In the genomic region with DNA sequence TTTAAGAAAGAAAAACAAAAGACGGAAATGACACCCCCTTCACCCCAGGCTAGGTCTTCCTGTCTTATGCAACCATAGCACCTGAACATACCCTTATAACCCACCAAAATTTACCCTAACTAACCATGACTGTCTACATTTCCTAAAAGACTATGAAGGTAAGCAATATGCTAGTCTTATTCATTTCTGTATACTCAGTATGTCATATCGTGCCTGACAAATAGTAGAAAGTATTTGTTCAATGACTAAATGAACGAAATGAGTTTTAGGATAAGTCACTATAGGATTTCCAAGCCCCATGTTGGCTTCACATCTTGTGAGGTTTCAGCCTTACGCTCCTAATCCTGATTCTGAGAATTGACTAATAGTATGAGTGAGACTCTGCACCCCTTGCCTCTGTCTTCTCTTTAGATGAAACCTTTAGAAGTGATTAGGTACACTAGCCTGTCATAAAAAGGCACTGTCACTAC, we compare ENCODE assay signal across 14 cellular contexts. TPM values are rescaled to one million over a fixed set of nuclear protein-coding genes. Genes with fewer than 3 reads are reported as not detected.
DNase-seq lines count a peak whose midpoint lies in the region; ATAC-seq and TF ChIP-seq lines count a peak whose summit lies in the region.
"Had no signal": no experiment of that assay in that cellular context is flagged by ENCODE, and none has a peak within 500 bp of the region (broad histone marks: within the 10 kb centered on the region; RNA-seq: fewer than 3 reads in every experiment).

No MANE protein-coding gene starts in this region.

- no peaks in the 10 kb centered on the region for H3K27me3 Mint-ChIP-seq in CD8-positive, alpha-beta T cell (ENCODE audit: low read depth)

- no peak overlapping the region for H2BK15ac ChIP-seq in mesendoderm (replicated peaks; ENCODE audit: low read depth)

- H3K36me3 Mint-ChIP-seq in CD8-positive, alpha-beta T cell, result peaks cover 78% of the 10 kb centered on the region

- H3K36me3 ChIP-seq in CD8-positive, alpha-beta T cell (ENCODE audit: insufficient read depth, low read length), result peaks cover 32% of the 10 kb centered on the region
- H3K36me3 ChIP-seq in OCI-LY3 (replicated peaks; ENCODE audit: low read depth, low read length), result peaks cover 45% of the 10 kb centered on the region
- peaks cover 13% of the 10 kb centered on the region for H3K36me3 ChIP-seq in mesendoderm (ENCODE audit: control insufficient read depth, insufficient read depth, low read length)

- H3K4me3 Mint-ChIP-seq in CD8-positive, alpha-beta T cell, result peak overlapping the region; percentile 51

- H3K79me1 ChIP-seq in mesendoderm (ENCODE audit: low read length), result peaks cover 2% of the 10 kb centered on the region

- no peak overlapping the region for H2BK5ac ChIP-seq in mesendoderm (ENCODE audit: low read length)

- H3K9ac ChIP-seq in OCI-LY3 (ENCODE audit: low read length), result no peak overlapping the region
- no peak overlapping the region for H3K9ac ChIP-seq in mesendoderm (ENCODE audit: low read length)

- no peak overlapping the region for H4K8ac ChIP-seq in mesendoderm (ENCODE audit: low read depth, low read length)

- TF ChIP-seq CTCF in CD8-positive, alpha-beta T cell (IDR thresholded peaks at IDR 0.05), result no peak
- TF ChIP-seq CTCF in OCI-LY3 (IDR thresholded peaks at IDR 0.05; ENCODE audit: low read depth, low read length) (no peak), lower leg skin (IDR thresholded peaks at IDR 0.05) (no peak)

- H3K4me1 ChIP-seq in CD8-positive, alpha-beta T cell (ENCODE audit: insufficient read depth, low read length), result peaks cover 12% of the 10 kb centered on the region
- peaks cover 24% of the 10 kb centered on the region for H3K4me1 ChIP-seq in OCI-LY3 (ENCODE audit: low read length)
- H3K4me1 ChIP-seq in mesendoderm (ENCODE audit: control insufficient read depth, low read depth, low read length), result no peaks in the 10 kb centered on the region

- H3K56ac ChIP-seq in mesendoderm (ENCODE audit: low read length), result no peak overlapping the region

- H3K27ac ChIP-seq in CD8-positive, alpha-beta T cell (ENCODE audit: low read depth, low read length), result peak overlapping the region; percentile 0
- H3K27ac ChIP-seq in OCI-LY3 (ENCODE audit: low read length), result peak overlapping the region; percentile 63
- H3K27ac ChIP-seq in mesendoderm (ENCODE audit: low read depth, low read length), result no peak overlapping the region
- H3K27ac ChIP-seq: brain microvascular endothelial cell, thoracic aorta, WERI-Rb-1 had no signal

- peak overlapping the region; percentile 59 for H3K4me2 ChIP-seq in OCI-LY3 (ENCODE audit: low read length)
- H3K4me2 ChIP-seq in mesendoderm (ENCODE audit: low read length), result no peak overlapping the region

- peak overlapping the region; percentile 91 for H3K27ac Mint-ChIP-seq in CD8-positive, alpha-beta T cell

- CTCF ChIA-PET in CD8-positive, alpha-beta T cell (lab: Charles Lee), result interaction anchor here (0.8 to 1.1 kb wide), 2 partner anchors 36 to 59 kb away, joined by 3 read pairs; no protein-coding TSS in a partner anchor

- H3K4me1 Mint-ChIP-seq in CD8-positive, alpha-beta T cell (ENCODE audit: low read depth), result peaks cover 49% of the 10 kb centered on the region

- intact Hi-C loops in CD8-positive, alpha-beta T cell (cut with DNase I, micrococcal nuclease), result no loop called here
- intact Hi-C loops in lower leg skin (cut with DNase I; ENCODE audit: low total_unique reads), result no loop called here

- H3K4ac ChIP-seq in mesendoderm (ENCODE audit: low read depth, low read length), result no peak overlapping the region

- no peaks in the 10 kb centered on the region for H3K9me3 Mint-ChIP-seq in CD8-positive, alpha-beta T cell

- TF ChIP-seq POLR2A in lower leg skin (IDR thresholded peaks at IDR 0.05), result no peak

- WGBS in lower leg skin, 2 donors, result 90 to 94% methylated on average over 4 of the region's 4 CpGs
- no CpG with 5 or more reads among the region's 4 CpGs for WGBS in mesendoderm (ENCODE audit: extremely low coverage, insufficient coverage, low lambda C conversion rate)

- no peak overlapping the region for H3K4me3 ChIP-seq in CD8-positive, alpha-beta T cell (ENCODE audit: low read depth, low read length)
- H3K4me3 ChIP-seq in OCI-LY3 (ENCODE audit: low read length) (peak overlapping the region; percentile 23; the same call in 1 of the 2 replicates), lower leg skin (ENCODE audit: low read depth, poor library complexity, severe bottlenecking) (no peak overlapping the region), mesendoderm (ENCODE audit: low read length) (no peak overlapping the region)
- H3K4me3 ChIP-seq: thoracic aorta had no signal

- H2BK120ac ChIP-seq in mesendoderm (ENCODE audit: low read depth, low read length), result no peak overlapping the region

- H4K5ac ChIP-seq in mesendoderm (ENCODE audit: low read length), result no peak overlapping the region

- no peaks in the 10 kb centered on the region for H3K9me3 ChIP-seq in CD8-positive, alpha-beta T cell (ENCODE audit: low read length)
- H3K9me3 ChIP-seq in OCI-LY3 (ENCODE audit: insufficient read depth, low read length), result no peaks in the 10 kb centered on the region
- H3K9me3 ChIP-seq: thoracic aorta had no signal

- no peak overlapping the region for H3K18ac ChIP-seq in mesendoderm (ENCODE audit: low read length)

- no peak overlapping the region for H2AK5ac ChIP-seq in mesendoderm (ENCODE audit: low read length)

- peak; percentile 41 for ATAC-seq in CD8-positive, alpha-beta T cell
- ATAC-seq in GM19023 (IDR thresholded peaks at IDR 0.05; ENCODE audit: unreplicated experiment), result peak; percentile 61

- POLR2A ChIA-PET in CD8-positive, alpha-beta T cell (lab: Charles Lee), result interaction anchor here (1.2 to 7.6 kb wide), 4 partner anchors 10 to 60 kb away, joined by 5 to 109 read pairs (median 12); a partner anchor contains a TSS

- H3K23ac ChIP-seq in mesendoderm (ENCODE audit: low read length), result no peak overlapping the region

- DNase-seq in CD8-positive, alpha-beta T cell, result no peak
- peak; percentile 22 for DNase-seq in central memory CD4-positive, alpha-beta T cell
- DNase-seq in lower leg skin (ENCODE audit: low spot score in 2 of 2) (no peak), mesendoderm (no peak), AG08396 (ENCODE audit: low spot score) (no peak)
- DNase-seq: brain microvascular endothelial cell, dermis blood vessel endothelial cell, DMS53, mammary epithelial cell, NCI-H526 treated with DMSO at 0.1 percent for 48 hours, WERI-Rb-1 had no signal

- H3K27me3 ChIP-seq in CD8-positive, alpha-beta T cell (ENCODE audit: insufficient read depth, low read length), result no peaks in the 10 kb centered on the region
- H3K27me3 ChIP-seq in OCI-LY3 (ENCODE audit: low read depth, low read length) (no peaks in the 10 kb centered on the region), mesendoderm (ENCODE audit: insufficient read depth, low read length, poor library complexity) (no peaks in the 10 kb centered on the region)
- H3K27me3 ChIP-seq: brain microvascular endothelial cell had no signal

- H2AFZ ChIP-seq in OCI-LY3 (ENCODE audit: low read depth, low read length), result no peak overlapping the region

- H3K79me2 ChIP-seq in OCI-LY3 (ENCODE audit: low read length), result peaks cover under 1% of the 10 kb centered on the region; the same call in 1 of the 2 replicates
- no peaks in the 10 kb centered on the region for H3K79me2 ChIP-seq in mesendoderm (ENCODE audit: control insufficient read depth, insufficient read depth, low read length)

- H4K20me1 ChIP-seq in OCI-LY3 (ENCODE audit: insufficient read depth, low read length), result no peaks in the 10 kb centered on the region

RNA-seq across cellular contexts. Expression of a gene that starts 6.5 kb away (rescaled TPM):
- total RNA-seq in CD8-positive, alpha-beta T cell, result 10 to 100 TPM; 44.4 to 47.6 TPM
- 10 to 100 TPM; 36.5 to 48.9 (median 42.1) TPM for total RNA-seq in lower leg skin
- 28.3 TPM for polyA plus RNA-seq in mesendoderm (2013, experiment 1 of 2)
- 28.9 TPM for polyA plus RNA-seq in mesendoderm (2013, experiment 2 of 2)

RNA-seq across cellular contexts. Expression of a gene that starts 30.9 kb away (rescaled TPM):
- total RNA-seq in CD8-positive, alpha-beta T cell, result 100 to 1,000 TPM; 162 to 168 TPM
- 100 to 1,000 TPM in 2 of 4 donors, 10 to 100 TPM in 2; 88.6 to 110 (median 100) TPM for total RNA-seq in lower leg skin
- 182 TPM for polyA plus RNA-seq in mesendoderm (2013, experiment 1 of 2)
- 183 TPM for polyA plus RNA-seq in mesendoderm (2013, experiment 2 of 2)

RNA-seq across cellular contexts. Expression of a gene that starts 31.0 kb away (rescaled TPM):
- total RNA-seq in CD8-positive, alpha-beta T cell, result 100 to 1,000 TPM; 107 to 112 TPM
- 10 to 100 TPM; 72.6 to 97.2 (median 85.2) TPM for total RNA-seq in lower leg skin
- 12.2 TPM for polyA plus RNA-seq in mesendoderm (2013, experiment 1 of 2)
- 11.7 TPM for polyA plus RNA-seq in mesendoderm (2013, experiment 2 of 2)

RNA-seq across cellular contexts. Expression of a gene that starts 50.4 kb away (rescaled TPM):
- 10 to 100 TPM; 37.4 to 39.4 TPM for total RNA-seq in CD8-positive, alpha-beta T cell
- total RNA-seq in lower leg skin, result 100 to 1,000 TPM; 119 to 176 (median 149) TPM
- 53.4 TPM for polyA plus RNA-seq in mesendoderm (2013, experiment 1 of 2)
- polyA plus RNA-seq in mesendoderm (2013, experiment 2 of 2), result 55.3 TPM
